ENCODE assay signal across 14 cellular contexts in genomic region chr4:40579983-40580382, GRCh38. TPM values are rescaled to one million over a fixed set of nuclear protein-coding genes. Genes with fewer than 3 reads are reported as not detected.
DNase-seq lines count a peak whose midpoint lies in the region; ATAC-seq and TF ChIP-seq lines count a peak whose summit lies in the region.
"Had no signal": no experiment of that assay in that cellular context is flagged by ENCODE, and none has a peak within 500 bp of the region (broad histone marks: within the 10 kb centered on the region; RNA-seq: fewer than 3 reads in every experiment).

No MANE protein-coding gene starts in this region.

- 0 out of 2 replicates have a peak overlapping the region, but pooled peaks have one; percentile 20 for H3K27ac ChIP-seq in ACC112 (ENCODE audit: low read depth, low read length)
- peak overlapping the region; percentile 21; the same call in 1 of the 2 replicates for H3K27ac ChIP-seq in VCaP

- ATAC-seq in GM19351 (IDR thresholded peaks at IDR 0.05; ENCODE audit: unreplicated experiment) (no peak), Right ventricle myocardium inferior (no peak)

- H3K4me1 ChIP-seq in ACC112 (ENCODE audit: control insufficient read depth, insufficient read depth, low read length, unreplicated experiment) = peaks cover 15% of the 10 kb centered on the region

- H3K36me3 ChIP-seq in ACC112 (ENCODE audit: insufficient read depth, low read length) = no peaks in the 10 kb centered on the region

- no peak overlapping the region for H3K4me3 ChIP-seq in ACC112 (ENCODE audit: low read depth, low read length)
- H3K4me3 ChIP-seq in foreskin fibroblast (ENCODE audit: low read depth in 1 of 2, low read length in 2 of 2) = no peak overlapping the region

- no peaks in the 10 kb centered on the region for H3K27me3 ChIP-seq in ACC112 (ENCODE audit: insufficient read depth, low read length)

- no peak for TF ChIP-seq CTCF in VCaP (conservative IDR thresholded peaks at IDR 0.05)
- no peak for TF ChIP-seq CTCF in foreskin fibroblast (IDR thresholded peaks at IDR 0.05; ENCODE audit: low read depth, low read length)
- TF ChIP-seq CTCF in GM20000 (IDR thresholded peaks at IDR 0.05; ENCODE audit: extremely low read depth, missing control alignments) = no peak

- H3K79me2 ChIP-seq in ACC112 (ENCODE audit: control insufficient read depth, insufficient read depth, low read length, unreplicated experiment) = no peaks in the 10 kb centered on the region

- no peak overlapping the region for H2AFZ ChIP-seq in ACC112 (ENCODE audit: low read length, unreplicated experiment)

- DNase-seq in GM04503 (ENCODE audit: low read depth) (peak; percentile 93), foreskin fibroblast (peak; percentile 11 to 38), GM20000 (ENCODE audit: low spot score) (no peak), GOT3 (lab: John Stamatoyannopoulos, UW) (no peak), Right ventricle myocardium inferior (ENCODE audit: missing footprints) (no peak)
- DNase-seq: ACHN; activated CD4-positive, alpha-beta T cell treated with anti-CD3 and anti-CD28 coated beads, Interleukin-2, amount 50 U/mL, for 48 hours; NCI-H1092; NCI-H446 had no signal

- intact Hi-C loops in Right ventricle myocardium inferior (cut with DNase I) = no loop called here

RNA-seq across cellular contexts. Expression of gene RBM47, which starts 49.7 kb away (rescaled TPM):
- 4.7 TPM for total RNA-seq in Right ventricle myocardium inferior
- total RNA-seq: endothelial cell of umbilical vein, lung microvascular endothelial cell had no signal

Comparison
In these comparisons a context has a peak if more than half of its experiments do, and no peak if none do; other contexts are left out.
1. DNase-seq: peak in GM04503 (single experiment) and foreskin fibroblast (2 of 2); none in GM20000 (single experiment), GOT3 (single experiment) and Right ventricle myocardium inferior (single experiment).